Comparison of ENCODE assay signal across 13 cellular contexts in the genomic region with DNA sequence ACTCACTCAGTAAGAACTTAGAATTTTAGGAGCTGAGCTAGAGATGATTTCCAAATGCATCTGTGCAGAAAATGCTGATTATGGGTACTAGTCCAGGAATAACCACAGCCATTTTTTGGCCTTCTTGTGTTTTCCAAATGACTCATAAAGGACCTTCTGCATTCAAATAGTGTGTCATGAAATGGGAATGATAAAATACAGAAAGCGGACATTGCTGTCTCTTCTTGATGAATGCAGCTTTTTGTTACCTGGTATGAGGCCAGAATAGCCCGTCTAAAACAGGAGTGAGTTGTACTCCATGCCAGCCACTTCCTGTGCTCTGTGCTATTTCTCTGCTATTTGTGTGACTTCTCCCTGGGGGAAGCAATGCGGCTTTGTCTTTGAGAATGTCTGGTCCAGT. TPM values are rescaled to one million over a fixed set of nuclear protein-coding genes. Genes with fewer than 3 reads are reported as not detected.
DNase-seq lines count a peak whose midpoint lies in the region; ATAC-seq and TF ChIP-seq lines count a peak whose summit lies in the region.
"Had no signal": no experiment of that assay in that cellular context is flagged by ENCODE, and none has a peak within 500 bp of the region (broad histone marks: within the 10 kb centered on the region; RNA-seq: fewer than 3 reads in every experiment).

No MANE protein-coding gene starts in this region.

- DNase-seq in NCI-H748 (lab: John Stamatoyannopoulos, UW; ENCODE audit: unreplicated experiment) (peak; percentile 6), NCI-H748 treated with DMSO at 0.1 percent for 48 hours (lab: John Stamatoyannopoulos, UW) (no peak), SJCRH30 (peak; percentile 8 to 24), fibroblast of mammary gland (ENCODE audit: low read depth) (peak; percentile 90), stromal cell of bone marrow (ENCODE audit: low read depth) (peak; percentile 89), posterior cingulate gyrus (no peak)
- DNase-seq: activated effector memory CD4-positive, alpha-beta T cell treated with anti-CD3 and anti-CD28 coated beads, Interleukin-2, amount 50 U/mL, for 16 hours; effector memory CD4-positive, alpha-beta T cell; NCI-H2171; SIG-M5; stimulated activated CD4-positive, alpha-beta T cell treated with anti-CD3 and anti-CD28 coated beads, Interleukin-4, amount 100 ng/mL, for 4 hours had no signal

- H3K27ac ChIP-seq in SJCRH30 = no peak overlapping the region

- no peaks in the 10 kb centered on the region for H3K9me3 ChIP-seq in SJCRH30 (replicated peaks)

- H3K4me1 ChIP-seq in SJCRH30 = peaks cover 10% of the 10 kb centered on the region; the same call in 1 of the 2 replicates

- ATAC-seq in HG02973 (IDR thresholded peaks at IDR 0.05; ENCODE audit: unreplicated experiment) (no peak), GM21717 (IDR thresholded peaks at IDR 0.05; ENCODE audit: unreplicated experiment) (no peak)

- intact Hi-C loops in posterior cingulate gyrus (cut with DNase I) = no loop called here

- H3K4me3 ChIP-seq in SJCRH30 = no peak overlapping the region
- no peak overlapping the region for H3K4me3 ChIP-seq in fibroblast of mammary gland (ENCODE audit: control insufficient read depth, low read depth, low read length)

- no peaks in the 10 kb centered on the region for H3K36me3 ChIP-seq in SJCRH30

- no peaks in the 10 kb centered on the region for H3K27me3 ChIP-seq in SJCRH30

- TF ChIP-seq CTCF in fibroblast of mammary gland (conservative IDR thresholded peaks at IDR 0.05; ENCODE audit: control insufficient read depth, insufficient read depth, low read depth, low read length) = no peak

RNA-seq across cellular contexts. Expression of a gene that starts 20.5 kb away (rescaled TPM):
- 0.46 and 0.49 TPM in 2 replicates for total RNA-seq in SJCRH30 (2014; rRNA removed; shearing (Covaris generic))

Comparison
In these comparisons a context has a peak if more than half of its experiments do, and no peak if none do; other contexts are left out.
1. DNase-seq: peak in NCI-H748 (single experiment), SJCRH30 (2 of 2), fibroblast of mammary gland (single experiment) and stromal cell of bone marrow (single experiment); none in NCI-H748 treated with DMSO at 0.1 percent for 48 hours (single experiment) and posterior cingulate gyrus (0 of 10).